In genomic region chr3:159845737-159846136, GRCh38 we compare ENCODE assay signal across 15 cellular contexts. TPM values are rescaled to one million over a fixed set of nuclear protein-coding genes. Genes with fewer than 3 reads are reported as not detected.
"Had no signal": no experiment of that assay in that cellular context is flagged by ENCODE, and none has a peak within 500 bp of the region (broad histone marks: within the 10 kb centered on the region; RNA-seq: fewer than 3 reads in every experiment).

No MANE protein-coding gene starts in this region.

- H3K27me3 ChIP-seq: gastroesophageal sphincter, transverse colon had no signal

- H3K27ac Mint-ChIP-seq: activated CD8-positive, alpha-beta T cell treated with anti-CD3 and anti-CD28 coated beads for 36 hours; activated naive CD4-positive, alpha-beta T cell treated with anti-CD3 and anti-CD28 coated beads, Interleukin-2, amount 50 U/mL, for 24 hours; natural killer cell; stimulated activated memory B cell treated with anti-CD40 and anti-IgM and Interleukin-4, amounts not matched to agents 10 μg/mL and 1 μg/mL and 100 μg/mL, for 72 hours had no signal

- DNase-seq: activated CD4-positive, alpha-beta T cell treated with anti-CD3 and anti-CD28 coated beads for 4 hours; activated CD8-positive, alpha-beta T cell treated with anti-CD3 and anti-CD28 coated beads for 36 hours; activated effector memory CD4-positive, alpha-beta T cell treated with Interleukin-2 at 50 U/mL for 16 hours; activated T-cell treated with anti-CD3 and anti-CD28 coated beads, Interleukin-2, amount 50 U/mL, for 4 hours; dermis blood vessel endothelial cell; mucosa of descending colon; natural killer cell; retina; stimulated activated CD4-positive, alpha-beta T cell treated with anti-CD3 and anti-CD28 coated beads, Interleukin-2, amount 100 ng/mL, for 48 hours; T-helper 2 cell; transverse colon had no signal

- H3K9me3 ChIP-seq: gastroesophageal sphincter, mucosa of descending colon, transverse colon had no signal

- H3K4me3 ChIP-seq: gastroesophageal sphincter, mucosa of descending colon, transverse colon had no signal

- H3K36me3 ChIP-seq: gastroesophageal sphincter, neutrophil, transverse colon had no signal

- H3K27ac ChIP-seq: neutrophil had no signal

- H3K4me3 Mint-ChIP-seq: activated CD8-positive, alpha-beta T cell treated with anti-CD3 and anti-CD28 coated beads for 36 hours; activated naive CD4-positive, alpha-beta T cell treated with anti-CD3 and anti-CD28 coated beads, Interleukin-2, amount 50 U/mL, for 24 hours; activated T-cell treated with anti-CD3 and anti-CD28 coated beads, Interleukin-2, amount 50 U/mL, for 4 hours; natural killer cell; stimulated activated memory B cell treated with anti-CD40 and anti-IgM and Interleukin-4, amounts not matched to agents 10 μg/mL and 1 μg/mL and 100 μg/mL, for 72 hours had no signal

- H3K36me3 Mint-ChIP-seq: activated naive CD4-positive, alpha-beta T cell treated with anti-CD3 and anti-CD28 coated beads, Interleukin-2, amount 50 U/mL, for 24 hours; natural killer cell; stimulated activated memory B cell treated with anti-CD40 and anti-IgM and Interleukin-4, amounts not matched to agents 10 μg/mL and 1 μg/mL and 100 μg/mL, for 72 hours had no signal

- H3K9me3 Mint-ChIP-seq: activated CD8-positive, alpha-beta T cell treated with anti-CD3 and anti-CD28 coated beads for 36 hours; activated naive CD4-positive, alpha-beta T cell treated with anti-CD3 and anti-CD28 coated beads, Interleukin-2, amount 50 U/mL, for 24 hours; activated T-cell treated with anti-CD3 and anti-CD28 coated beads, Interleukin-2, amount 50 U/mL, for 4 hours; natural killer cell had no signal

- H3K4me1 Mint-ChIP-seq: activated naive CD4-positive, alpha-beta T cell treated with anti-CD3 and anti-CD28 coated beads, Interleukin-2, amount 50 U/mL, for 24 hours; natural killer cell; stimulated activated memory B cell treated with anti-CD40 and anti-IgM and Interleukin-4, amounts not matched to agents 10 μg/mL and 1 μg/mL and 100 μg/mL, for 72 hours had no signal

RNA-seq across cellular contexts. Expression of gene SCHIP1, which starts 6.1 kb away (rescaled TPM):
- total RNA-seq: activated CD8-positive, alpha-beta T cell treated with anti-CD3 and anti-CD28 coated beads for 36 hours; activated T-cell treated with anti-CD3 and anti-CD28 coated beads, Interleukin-2, amount 50 U/mL, for 4 hours; natural killer cell had no signal
